In the genomic region with DNA sequence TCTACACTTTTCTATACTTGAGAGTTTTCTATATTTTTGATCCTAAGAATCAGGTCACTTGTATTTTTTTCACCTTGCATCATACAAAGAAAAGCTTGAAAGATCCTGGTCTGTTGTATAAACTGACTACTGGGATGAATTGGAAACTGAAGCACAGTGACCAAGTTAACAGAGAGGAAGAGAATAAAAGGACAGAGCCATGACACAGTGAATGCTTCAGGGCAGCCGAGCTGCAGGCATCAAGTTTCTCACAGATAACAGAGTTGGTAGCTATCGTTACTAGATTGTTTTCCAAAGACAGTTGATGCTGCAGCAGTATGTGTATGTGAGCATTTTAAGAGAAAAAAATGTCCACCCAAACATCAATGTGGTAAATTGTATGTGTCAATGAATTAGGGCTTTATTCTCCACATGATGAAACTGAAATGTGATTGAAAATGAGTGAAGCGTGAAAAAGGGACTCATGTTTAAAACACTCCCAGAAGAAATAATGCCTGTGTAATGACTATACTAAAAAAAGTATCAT, we compare ENCODE assay signal across 16 cellular contexts.
"Had no signal": no experiment of that assay in that cellular context is flagged by ENCODE, and none has a peak within 500 bp of the region (broad histone marks: within the 10 kb centered on the region; RNA-seq: fewer than 3 reads in every experiment).

No MANE protein-coding gene starts in this region.

- H3K27ac Mint-ChIP-seq: activated B cell treated with CpG ODN at 0.5 μM for 24 hours; activated CD4-positive, alpha-beta T cell treated with anti-CD3 and anti-CD28 coated beads, Interleukin-2, amount 10 ng/mL, durations not matched to agents 7 days and 5 days; activated naive CD4-positive, alpha-beta T cell treated with anti-CD3 and anti-CD28 coated beads, Interleukin-2, amount 50 U/mL, for 72 hours; activated T-cell treated with anti-CD3 and anti-CD28 coated beads, Interleukin-2, amount 50 U/mL, for 72 hours; nephron had no signal

- DNase-seq: activated B cell treated with CpG ODN at 0.5 μM for 24 hours; activated CD4-positive, alpha-beta T cell treated with anti-CD3 and anti-CD28 coated beads, Interleukin-2, amount 10 ng/mL, durations not matched to agents 7 days and 5 days; activated CD8-positive, alpha-beta memory T cell treated with anti-CD3 and anti-CD28 coated beads, Interleukin-2, amount 50 U/mL, for 48 hours; activated gamma-delta T cell; activated T-cell treated with anti-CD3 and anti-CD28 coated beads, Interleukin-2, amount 50 U/mL, for 72 hours; amniotic stem cell; central memory CD4-positive, alpha-beta T cell; colonic mucosa; hippocampal formation; kidney; psoas muscle; sigmoid colon; spleen; stomach had no signal

- H3K4me1 Mint-ChIP-seq: activated B cell treated with CpG ODN at 0.5 μM for 24 hours; activated CD4-positive, alpha-beta T cell treated with anti-CD3 and anti-CD28 coated beads, Interleukin-2, amount 10 ng/mL, durations not matched to agents 7 days and 5 days had no signal

- H3K27me3 Mint-ChIP-seq: activated B cell treated with CpG ODN at 0.5 μM for 24 hours; activated CD4-positive, alpha-beta T cell treated with anti-CD3 and anti-CD28 coated beads, Interleukin-2, amount 10 ng/mL, durations not matched to agents 7 days and 5 days had no signal

- H3K9me3 Mint-ChIP-seq: activated B cell treated with CpG ODN at 0.5 μM for 24 hours, nephron had no signal

- ATAC-seq: activated naive CD4-positive, alpha-beta T cell treated with anti-CD3 and anti-CD28 coated beads, Interleukin-2, amount 50 U/mL, for 72 hours; activated T-cell treated with anti-CD3 and anti-CD28 coated beads, Interleukin-2, amount 50 U/mL, for 72 hours; psoas muscle had no signal

- H3K4me3 Mint-ChIP-seq: activated B cell treated with CpG ODN at 0.5 μM for 24 hours; activated CD4-positive, alpha-beta T cell treated with anti-CD3 and anti-CD28 coated beads, Interleukin-2, amount 10 ng/mL, durations not matched to agents 7 days and 5 days; activated T-cell treated with anti-CD3 and anti-CD28 coated beads, Interleukin-2, amount 50 U/mL, for 72 hours; nephron had no signal

- H3K36me3 Mint-ChIP-seq: activated naive CD4-positive, alpha-beta T cell treated with anti-CD3 and anti-CD28 coated beads, Interleukin-2, amount 50 U/mL, for 72 hours had no signal
